1 cellular context compared by ENCODE assay signal in the genomic region with DNA sequence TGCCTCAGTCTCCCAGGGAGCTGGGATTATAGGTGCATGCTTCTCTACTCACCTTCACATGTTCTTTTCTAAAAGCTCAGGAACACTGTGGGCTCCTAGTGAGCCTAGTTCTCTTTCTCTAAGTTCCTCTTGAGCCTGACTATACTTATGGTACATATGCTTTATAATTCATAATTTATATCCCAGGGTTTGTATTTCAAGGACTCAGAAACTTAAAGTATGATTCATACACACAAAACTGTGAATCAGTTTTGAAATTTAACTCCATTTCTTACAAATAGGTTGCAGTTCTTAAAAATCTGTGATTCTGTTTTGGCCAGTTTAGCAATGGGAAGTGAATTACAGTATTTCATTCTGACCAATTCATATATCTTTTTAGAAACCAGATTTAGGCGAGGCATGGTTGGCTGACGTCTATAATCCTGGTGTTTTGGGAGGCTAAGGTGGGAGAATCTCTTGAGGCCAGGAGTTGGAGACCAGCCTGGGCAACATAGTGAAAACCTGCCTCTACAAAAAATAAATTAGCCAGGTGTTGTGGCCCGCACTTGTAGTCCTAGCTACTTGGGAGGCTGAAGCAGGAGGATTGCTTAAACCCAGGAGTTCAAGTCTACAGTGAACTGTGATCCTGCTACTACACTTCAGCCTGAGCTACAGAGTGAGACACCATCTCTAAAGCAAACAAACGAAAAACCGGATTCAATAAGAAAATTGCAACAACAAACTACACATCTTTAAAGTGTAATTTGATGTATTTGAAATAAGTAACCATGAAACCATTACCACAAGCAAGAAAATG.
TF ChIP-seq lines count a peak whose summit lies in the region.

No MANE protein-coding gene starts in this region.

TF ChIP-seq in HepG2, 621 proteins besides CTCF, POLR2A, EP300 and RAD21:
- no peak for TF ChIP-seq TRIM24 (CRISPR knock-in tag; IDR thresholded peaks at IDR 0.05)
- TF ChIP-seq, protein P1, sequence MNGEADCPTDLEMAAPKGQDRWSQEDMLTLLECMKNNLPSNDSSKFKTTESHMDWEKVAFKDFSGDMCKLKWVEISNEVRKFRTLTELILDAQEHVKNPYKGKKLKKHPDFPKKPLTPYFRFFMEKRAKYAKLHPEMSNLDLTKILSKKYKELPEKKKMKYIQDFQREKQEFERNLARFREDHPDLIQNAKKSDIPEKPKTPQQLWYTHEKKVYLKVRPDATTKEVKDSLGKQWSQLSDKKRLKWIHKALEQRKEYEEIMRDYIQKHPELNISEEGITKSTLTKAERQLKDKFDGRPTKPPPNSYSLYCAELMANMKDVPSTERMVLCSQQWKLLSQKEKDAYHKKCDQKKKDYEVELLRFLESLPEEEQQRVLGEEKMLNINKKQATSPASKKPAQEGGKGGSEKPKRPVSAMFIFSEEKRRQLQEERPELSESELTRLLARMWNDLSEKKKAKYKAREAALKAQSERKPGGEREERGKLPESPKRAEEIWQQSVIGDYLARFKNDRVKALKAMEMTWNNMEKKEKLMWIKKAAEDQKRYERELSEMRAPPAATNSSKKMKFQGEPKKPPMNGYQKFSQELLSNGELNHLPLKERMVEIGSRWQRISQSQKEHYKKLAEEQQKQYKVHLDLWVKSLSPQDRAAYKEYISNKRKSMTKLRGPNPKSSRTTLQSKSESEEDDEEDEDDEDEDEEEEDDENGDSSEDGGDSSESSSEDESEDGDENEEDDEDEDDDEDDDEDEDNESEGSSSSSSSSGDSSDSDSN (CRISPR knock-in tag; IDR thresholded peaks at IDR 0.05), result no peak
- TF ChIP-seq, protein P2, sequence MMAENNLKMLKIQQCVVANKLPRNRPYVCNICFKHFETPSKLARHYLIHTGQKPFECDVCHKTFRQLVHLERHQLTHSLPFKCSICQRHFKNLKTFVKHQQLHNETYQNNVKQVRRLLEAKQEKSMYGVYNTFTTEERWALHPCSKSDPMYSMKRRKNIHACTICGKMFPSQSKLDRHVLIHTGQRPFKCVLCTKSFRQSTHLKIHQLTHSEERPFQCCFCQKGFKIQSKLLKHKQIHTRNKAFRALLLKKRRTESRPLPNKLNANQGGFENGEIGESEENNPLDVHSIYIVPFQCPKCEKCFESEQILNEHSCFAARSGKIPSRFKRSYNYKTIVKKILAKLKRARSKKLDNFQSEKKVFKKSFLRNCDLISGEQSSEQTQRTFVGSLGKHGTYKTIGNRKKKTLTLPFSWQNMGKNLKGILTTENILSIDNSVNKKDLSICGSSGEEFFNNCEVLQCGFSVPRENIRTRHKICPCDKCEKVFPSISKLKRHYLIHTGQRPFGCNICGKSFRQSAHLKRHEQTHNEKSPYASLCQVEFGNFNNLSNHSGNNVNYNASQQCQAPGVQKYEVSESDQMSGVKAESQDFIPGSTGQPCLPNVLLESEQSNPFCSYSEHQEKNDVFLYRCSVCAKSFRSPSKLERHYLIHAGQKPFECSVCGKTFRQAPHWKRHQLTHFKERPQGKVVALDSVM (CRISPR knock-in tag; IDR thresholded peaks at IDR 0.05), result peak; percentile 75
TF ChIP-seq in HepG2: peak in this region for 1.
